In genomic region chr17:19405114-19405513, GRCh38 we compare ENCODE assay signal across 34 cellular contexts. TPM values are rescaled to one million over a fixed set of nuclear protein-coding genes. Genes with fewer than 3 reads are reported as not detected.
"Had no signal": no experiment of that assay in that cellular context is flagged by ENCODE, and none has a peak within 500 bp of the region (broad histone marks: within the 10 kb centered on the region; RNA-seq: fewer than 3 reads in every experiment).

No MANE protein-coding gene starts in this region.

- H3K4me3 ChIP-seq: adrenal gland, body of pancreas, colonic mucosa, esophagus squamous epithelium, gastroesophageal sphincter had no signal

- DNase-seq: activated CD4-positive, alpha-beta memory T cell treated with anti-CD3 and anti-CD28 coated beads for 36 hours; activated CD4-positive, alpha-beta T cell treated with anti-CD3 and anti-CD28 coated beads for 36 hours; activated CD4-positive, alpha-beta T cell treated with anti-CD3 and anti-CD28 coated beads, Interleukin-2, amount 10 ng/mL, durations not matched to agents 24 days and 14 days; activated CD4-positive, CD25-positive, alpha-beta regulatory T cell; activated CD4-positive, CD25-positive, alpha-beta regulatory T cell treated with anti-CD3 and anti-CD28 coated beads, Interleukin-2, amount 50 U/mL, for 72 hours; activated CD8-positive, alpha-beta memory T cell treated with anti-CD3 and anti-CD28 coated beads, Interleukin-2, amount 10 ng/mL, durations not matched to agents 7 days and 5 days; activated CD8-positive, alpha-beta memory T cell treated with anti-CD3 and anti-CD28 coated beads, Interleukin-2, amount 50 U/mL, for 4 hours; activated CD8-positive, alpha-beta T cell treated with anti-CD3 and anti-CD28 coated beads, Interleukin-2, amount 10 ng/mL, durations not matched to agents 7 days and 5 days; activated effector memory CD4-positive, alpha-beta T cell treated with anti-CD3 and anti-CD28 coated beads, Interleukin-2, amount 50 U/mL, for 16 hours; activated naive CD4-positive, alpha-beta T cell treated with anti-CD3 and anti-CD28 coated beads for 36 hours; activated naive CD8-positive, alpha-beta T cell treated with anti-CD3 and anti-CD28 coated beads for 36 hours; activated naive CD8-positive, alpha-beta T cell treated with anti-CD3 and anti-CD28 coated beads, Interleukin-2, amount 50 U/mL, for 24 hours; activated T-cell treated with anti-CD3 and anti-CD28 coated beads, Interleukin-2, amount 50 U/mL, for 1 hour; activated T-cell treated with anti-CD3 and anti-CD28 coated beads, Interleukin-2, amount 50 U/mL, for 48 hours; amygdala; aorta; body of pancreas; central memory CD4-positive, alpha-beta T cell; cerebellar nuclear complex; colonic mucosa; effector CD8-positive, alpha-beta T cell; esophagus squamous epithelium; foreskin melanocyte; T-cell; T1000 had no signal

- H3K36me3 ChIP-seq: adrenal gland, colonic mucosa, esophagus squamous epithelium, gastroesophageal sphincter had no signal

- H3K27ac ChIP-seq: adrenal gland, body of pancreas, colonic mucosa, epithelial cell of prostate, esophagus squamous epithelium, gastroesophageal sphincter had no signal

- H3K4me1 ChIP-seq: body of pancreas had no signal

- H3K27me3 ChIP-seq: adrenal gland, body of pancreas, colonic mucosa, esophagus squamous epithelium, gastroesophageal sphincter had no signal

- H3K9me3 ChIP-seq: adrenal gland, body of pancreas, colonic mucosa, esophagus squamous epithelium, gastroesophageal sphincter had no signal

- ATAC-seq: activated CD4-positive, alpha-beta T cell treated with anti-CD3 and anti-CD28 coated beads for 36 hours; activated CD8-positive, alpha-beta memory T cell treated with anti-CD3 and anti-CD28 coated beads, Interleukin-2, amount 10 ng/mL, durations not matched to agents 7 days and 5 days; activated CD8-positive, alpha-beta T cell treated with anti-CD3 and anti-CD28 coated beads, Interleukin-2, amount 10 ng/mL, durations not matched to agents 7 days and 5 days; activated naive CD8-positive, alpha-beta T cell treated with anti-CD3 and anti-CD28 coated beads, Interleukin-2, amount 50 U/mL, for 24 hours; body of pancreas; gastroesophageal sphincter; T-cell had no signal

RNA-seq across cellular contexts. Expression of gene RNF112, which starts 5.9 kb away (rescaled TPM):
- total RNA-seq: activated T-helper 1 cell treated with anti-CD3 and anti-CD28 coated beads, Interleukin-12 subunit alpha, Interleukin-12 subunit beta, Interleukin-2, Interleukin-4 antibody, amounts not matched to agents 30 ng/mL and 10 ng/mL and 1 ng/mL, durations not matched to agents 14 hours and 24 hours and 36 hours had no signal

RNA-seq across cellular contexts. Expression of gene MFAP4, which starts 18.1 kb away (rescaled TPM):
- total RNA-seq: activated CD4-positive, alpha-beta memory T cell treated with anti-CD3 and anti-CD28 coated beads for 36 hours; activated CD4-positive, alpha-beta T cell treated with anti-CD3 and anti-CD28 coated beads for 36 hours; activated CD4-positive, alpha-beta T cell treated with anti-CD3 and anti-CD28 coated beads, Interleukin-2, amount 10 ng/mL, durations not matched to agents 24 days and 14 days; activated CD8-positive, alpha-beta memory T cell treated with anti-CD3 and anti-CD28 coated beads for 36 hours; activated CD8-positive, alpha-beta memory T cell treated with anti-CD3 and anti-CD28 coated beads, Interleukin-2, amount 10 ng/mL, durations not matched to agents 7 days and 5 days; activated CD8-positive, alpha-beta T cell treated with anti-CD3 and anti-CD28 coated beads, Interleukin-2, amount 10 ng/mL, durations not matched to agents 7 days and 5 days; activated naive CD4-positive, alpha-beta T cell treated with anti-CD3 and anti-CD28 coated beads for 36 hours; activated T-helper 1 cell treated with anti-CD3 and anti-CD28 coated beads, Interleukin-12 subunit alpha, Interleukin-12 subunit beta, Interleukin-2, Interleukin-4 antibody, amounts not matched to agents 30 ng/mL and 10 ng/mL and 1 ng/mL, durations not matched to agents 14 hours and 24 hours and 36 hours; activated T-helper 2 cell treated with anti-CD3 and anti-CD28 coated beads, Interferon-gamma antibody, Interleukin-2, Interleukin-4, amounts not matched to agents 10 μg/mL and 5 μg/mL and 100 μg/mL, durations not matched to agents 14 hours and 24 hours and 36 hours; dermis microvascular lymphatic vessel endothelial cell; endothelial cell of umbilical vein; glomerular endothelial cell had no signal
- polyA plus RNA-seq: endothelial cell of umbilical vein had no signal
